11 cellular contexts compared by ENCODE assay signal in genomic region chr16:2082171-2082982, GRCh38. TPM values are rescaled to one million over a fixed set of nuclear protein-coding genes. Genes with fewer than 3 reads are reported as not detected.
DNase-seq lines count a peak whose midpoint lies in the region; ATAC-seq and TF ChIP-seq lines count a peak whose summit lies in the region.
"Had no signal": no experiment of that assay in that cellular context is flagged by ENCODE, and none has a peak within 500 bp of the region (broad histone marks: within the 10 kb centered on the region; RNA-seq: fewer than 3 reads in every experiment).

No MANE protein-coding gene starts in this region.

- H3K4me1 ChIP-seq in thymus (ENCODE audit: control insufficient read depth, insufficient read depth, low read length) = no peaks in the 10 kb centered on the region

- H3K9me3 ChIP-seq in thymus (ENCODE audit: control insufficient read depth) = no peaks in the 10 kb centered on the region

- no peak overlapping the region for H3K4me3 ChIP-seq in cardiac fibroblast (replicated peaks in 1 of 2; ENCODE audit: low read depth in 2 of 2, low read length in 2 of 2)
- no peak overlapping the region for H3K4me3 ChIP-seq in thymus (ENCODE audit: low read length)
- H3K4me3 ChIP-seq: smooth muscle cell had no signal

- peaks cover 92% of the 10 kb centered on the region for H3K36me3 ChIP-seq in thymus (ENCODE audit: control insufficient read depth, insufficient read depth)

- WGBS in thymus = 95% methylated on average over 32 of the region's 32 CpGs

- no peaks in the 10 kb centered on the region for H3K4me1 Mint-ChIP-seq in activated CD8-positive, alpha-beta T cell treated with anti-CD3 and anti-CD28 coated beads, Interleukin-2, amount 10 ng/mL, durations not matched to agents 7 days and 5 days (ENCODE audit: low read depth)

- no peak overlapping the region for H3K27ac Mint-ChIP-seq in activated CD8-positive, alpha-beta T cell treated with anti-CD3 and anti-CD28 coated beads, Interleukin-2, amount 10 ng/mL, durations not matched to agents 7 days and 5 days

- H3K27me3 Mint-ChIP-seq in activated CD8-positive, alpha-beta T cell treated with anti-CD3 and anti-CD28 coated beads, Interleukin-2, amount 10 ng/mL, durations not matched to agents 7 days and 5 days (ENCODE audit: low read depth) = no peaks in the 10 kb centered on the region

- ATAC-seq in left lobe of liver = peak; percentile 76
- no peak for ATAC-seq in activated CD8-positive, alpha-beta T cell treated with anti-CD3 and anti-CD28 coated beads, Interleukin-2, amount 10 ng/mL, durations not matched to agents 7 days and 5 days
- ATAC-seq: HCT116 had no signal

- peak overlapping the region; percentile 38 for H3K27ac ChIP-seq in thymus (ENCODE audit: low read depth)

- TF ChIP-seq CTCF in cardiac fibroblast (IDR thresholded peaks at IDR 0.05; ENCODE audit: low read depth, low read length) = no peak

- H3K27me3 ChIP-seq in thymus (ENCODE audit: control insufficient read depth, insufficient read depth) = no peaks in the 10 kb centered on the region

- H3K4me3 Mint-ChIP-seq in activated CD8-positive, alpha-beta T cell treated with anti-CD3 and anti-CD28 coated beads, Interleukin-2, amount 10 ng/mL, durations not matched to agents 7 days and 5 days = no peak overlapping the region

- peaks cover 2% of the 10 kb centered on the region for H3K36me3 Mint-ChIP-seq in activated CD8-positive, alpha-beta T cell treated with anti-CD3 and anti-CD28 coated beads, Interleukin-2, amount 10 ng/mL, durations not matched to agents 7 days and 5 days (ENCODE audit: low read depth)

- CTCF ChIA-PET in activated CD8-positive, alpha-beta T cell treated with anti-CD3 and anti-CD28 coated beads, Interleukin-2, amount 10 ng/mL, durations not matched to agents 7 days and 5 days (lab: Charles Lee) = interaction anchor here (1.2 kb wide), 1 partner anchor 58 kb away, joined by 3 read pairs; no protein-coding TSS in a partner anchor

- DNase-seq in NCI-H2107 (lab: John Stamatoyannopoulos, UW) = peak; percentile 89
- peak; percentile 41 to 59 for DNase-seq in cardiac fibroblast (ENCODE audit: low read depth in 2 of 2)
- DNase-seq in left lobe of liver (ENCODE audit: low spot score) = peak; percentile 93
- no peak for DNase-seq in activated CD8-positive, alpha-beta T cell treated with anti-CD3 and anti-CD28 coated beads, Interleukin-2, amount 10 ng/mL, durations not matched to agents 7 days and 5 days
- DNase-seq in hippocampal formation (lab: John Stamatoyannopoulos, UW) = no peak
- DNase-seq in NCI-H345 treated with DMSO at 0.1 percent for 48 hours (lab: John Stamatoyannopoulos, UW; ENCODE audit: unreplicated experiment) = no peak
- DNase-seq: erythroblast, SHP77 had no signal

- POLR2A ChIA-PET in activated CD8-positive, alpha-beta T cell treated with anti-CD3 and anti-CD28 coated beads, Interleukin-2, amount 10 ng/mL, durations not matched to agents 7 days and 5 days (lab: Charles Lee) = no interaction called here

- H3K9me3 Mint-ChIP-seq in activated CD8-positive, alpha-beta T cell treated with anti-CD3 and anti-CD28 coated beads, Interleukin-2, amount 10 ng/mL, durations not matched to agents 7 days and 5 days (ENCODE audit: insufficient read depth) = no peaks in the 10 kb centered on the region

RNA-seq across cellular contexts. Expression of gene TSC2, which starts 34.6 kb away (rescaled TPM):
- total RNA-seq in left lobe of liver = 117 TPM
- 61.8 TPM for polyA plus RNA-seq in thymus
- 10 to 100 TPM; 87.9 to 97.4 TPM for total RNA-seq in activated CD8-positive, alpha-beta T cell treated with anti-CD3 and anti-CD28 coated beads, Interleukin-2, amount 10 ng/mL, durations not matched to agents 7 days and 5 days

RNA-seq across cellular contexts. Expression of gene NTHL1, which starts 34.7 kb away (rescaled TPM):
- 109 TPM for total RNA-seq in left lobe of liver
- polyA plus RNA-seq in thymus = 32.7 TPM
- 10 to 100 TPM; 29.9 to 35.3 TPM for total RNA-seq in activated CD8-positive, alpha-beta T cell treated with anti-CD3 and anti-CD28 coated beads, Interleukin-2, amount 10 ng/mL, durations not matched to agents 7 days and 5 days

RNA-seq across cellular contexts. Expression of gene PKD1, which starts 53.3 kb away (rescaled TPM):
- total RNA-seq in left lobe of liver = 65.0 TPM
- 35.3 TPM for polyA plus RNA-seq in thymus
- 10 to 100 TPM; 66.0 to 76.6 TPM for total RNA-seq in activated CD8-positive, alpha-beta T cell treated with anti-CD3 and anti-CD28 coated beads, Interleukin-2, amount 10 ng/mL, durations not matched to agents 7 days and 5 days

RNA-seq across cellular contexts. Expression of gene NHERF2, which starts 55.7 kb away (rescaled TPM):
- 334 TPM for total RNA-seq in left lobe of liver
- polyA plus RNA-seq in thymus = 23.4 TPM
- total RNA-seq in activated CD8-positive, alpha-beta T cell treated with anti-CD3 and anti-CD28 coated beads, Interleukin-2, amount 10 ng/mL, durations not matched to agents 7 days and 5 days = 1 to 10 TPM; 1.4 to 2.8 TPM

Comparison
In these comparisons a context has a peak if more than half of its experiments do, and no peak if none do; other contexts are left out.
1. DNase-seq: peak in NCI-H2107 (single experiment), cardiac fibroblast (2 of 2) and left lobe of liver (single experiment); none in activated CD8-positive, alpha-beta T cell treated with anti-CD3 and anti-CD28 coated beads, Interleukin-2, amount 10 ng/mL, durations not matched to agents 7 days and 5 days (single experiment), hippocampal formation (0 of 2) and NCI-H345 treated with DMSO at 0.1 percent for 48 hours (single experiment).